ENCODE assay signal across 14 cellular contexts in genomic region chr10:77007836-77008235, GRCh38.
A peak's percentile ranks its signal among the peaks of the same experiment; 100 is the strongest.
DNase-seq lines count a peak whose midpoint lies in the region; ATAC-seq and TF ChIP-seq lines count a peak whose summit lies in the region.
"Had no signal": no experiment of that assay in that cellular context is flagged by ENCODE, and none has a peak within 500 bp of the region (broad histone marks: within the 10 kb centered on the region; RNA-seq: fewer than 3 reads in every experiment).

No MANE protein-coding gene starts in this region.

- H3K4me1 ChIP-seq in hepatocyte (ENCODE audit: insufficient read depth) (no peaks in the 10 kb centered on the region), smooth muscle cell (ENCODE audit: low read depth) (peaks cover 6% of the 10 kb centered on the region)

- H3K9me3 ChIP-seq in hepatocyte (ENCODE audit: low read depth): no peaks in the 10 kb centered on the region
- H3K9me3 ChIP-seq in smooth muscle cell (replicated peaks; ENCODE audit: low read depth): no peaks in the 10 kb centered on the region
- H3K9me3 ChIP-seq: esophagus muscularis mucosa had no signal

- H3K4me2 ChIP-seq in hepatocyte: no peak overlapping the region
- no peak overlapping the region for H3K4me2 ChIP-seq in smooth muscle cell

- H3K9me3 Mint-ChIP-seq in Calu3 (ENCODE audit: low read depth, unreplicated experiment): no peaks in the 10 kb centered on the region
- H3K9me3 Mint-ChIP-seq: immature natural killer cell had no signal

- intact Hi-C loops in Calu3 (cut with micrococcal nuclease; ENCODE audit: unreplicated experiment): loop anchor here (5.0 kb wide), 1 partner anchor 301 kb away; no protein-coding TSS in a partner anchor

- no peaks in the 10 kb centered on the region for H3K4me1 Mint-ChIP-seq in Calu3 (ENCODE audit: low read depth, unreplicated experiment)
- H3K4me1 Mint-ChIP-seq: immature natural killer cell had no signal

- H3F3A ChIP-seq in smooth muscle cell (ENCODE audit: low read depth): no peaks in the 10 kb centered on the region

- CTCF ChIA-PET in Calu3 (lab: Charles Lee): interaction anchor here (1.0 kb wide), 1 partner anchor 1214 kb away, joined by 3 read pairs; no protein-coding TSS in a partner anchor

- BruUV-seq in Calu3 (replicated peaks; lab: Mats Ljungman, UMichigan): no TSS peak

- H3K79me2 ChIP-seq in hepatocyte (no peaks in the 10 kb centered on the region), smooth muscle cell (ENCODE audit: low read depth) (no peaks in the 10 kb centered on the region)

- no peak overlapping the region for H3K9ac ChIP-seq in smooth muscle cell (ENCODE audit: low read depth)

- WGBS in hepatocyte (ENCODE audit: low lambda C conversion rate, missing lambda C conversion rate): 90% methylated on average over 5 of the region's 5 CpGs
- WGBS in smooth muscle cell (ENCODE audit: low lambda C conversion rate): 95% methylated on average over 5 of the region's 5 CpGs

- in situ Hi-C loops in GM13977 (cut with MboI; ENCODE audit: low pct_unique_long_range_greater_than_20kb, low sequenced_read_pairs, unreplicated experiment): no loop called here

- H3K4me3 ChIP-seq in hepatocyte: no peak overlapping the region
- H3K4me3 ChIP-seq in H7 (ENCODE audit: insufficient read depth, low read depth, low read length): no peak overlapping the region
- no peak overlapping the region for H3K4me3 ChIP-seq in smooth muscle cell
- H3K4me3 ChIP-seq: esophagus muscularis mucosa, skin epidermis had no signal

- H4K20me1 ChIP-seq in hepatocyte (ENCODE audit: insufficient read depth, poor library complexity, severe bottlenecking) (no peaks in the 10 kb centered on the region), smooth muscle cell (ENCODE audit: low read depth) (no peaks in the 10 kb centered on the region)

- H3K27me3 ChIP-seq in hepatocyte (no peaks in the 10 kb centered on the region), H7 (ENCODE audit: control insufficient read depth, insufficient read depth, low read length) (no peaks in the 10 kb centered on the region), smooth muscle cell (ENCODE audit: low read depth) (no peaks in the 10 kb centered on the region)
- H3K27me3 ChIP-seq: esophagus muscularis mucosa had no signal

- H3K36me3 Mint-ChIP-seq in Calu3 (ENCODE audit: insufficient read depth, unreplicated experiment): no peaks in the 10 kb centered on the region
- H3K36me3 Mint-ChIP-seq: immature natural killer cell, naive B cell had no signal

- ATAC-seq in GM19438 (IDR thresholded peaks at IDR 0.05; ENCODE audit: low read depth, unreplicated experiment) (peak; percentile 83), HG02884 (IDR thresholded peaks at IDR 0.05; ENCODE audit: unreplicated experiment) (peak; percentile 59), HG03558 (IDR thresholded peaks at IDR 0.05; ENCODE audit: extremely low read depth, unreplicated experiment) (peak; percentile 77)

- no peak overlapping the region for H3K27ac Mint-ChIP-seq in Calu3 (ENCODE audit: unreplicated experiment)
- H3K27ac Mint-ChIP-seq: immature natural killer cell had no signal

- DNase-seq in GM13977 (ENCODE audit: low spot score): peak; percentile 29
- DNase-seq in Calu3: no peak
- no peak for DNase-seq in hepatocyte (ENCODE audit: low spot score)
- no peak for DNase-seq in H7
- no peak for DNase-seq in smooth muscle cell (lab: John Stamatoyannopoulos, UW; ENCODE audit: unreplicated experiment)
- DNase-seq: activated CD4-positive, alpha-beta T cell treated with anti-CD3 and anti-CD28 coated beads for 1 hour; activated gamma-delta T cell; immature natural killer cell; naive B cell had no signal

- H3K9me2 ChIP-seq in hepatocyte (replicated peaks; ENCODE audit: insufficient read depth): no peaks in the 10 kb centered on the region

- peaks cover 25% of the 10 kb centered on the region for H3K27me3 Mint-ChIP-seq in Calu3 (ENCODE audit: unreplicated experiment)

- no peak for TF ChIP-seq CTCF in GM13977 (IDR thresholded peaks at IDR 0.05; ENCODE audit: extremely low read depth, insufficient read depth, missing control alignments)
- TF ChIP-seq CTCF in Calu3 (IDR thresholded peaks at IDR 0.05; ENCODE audit: unreplicated experiment): no peak
- no peak for TF ChIP-seq CTCF in hepatocyte (IDR thresholded peaks at IDR 0.05; ENCODE audit: poor library complexity)
- TF ChIP-seq CTCF in smooth muscle cell (IDR thresholded peaks at IDR 0.05; ENCODE audit: borderline replicate concordance, insufficient read depth, poor library complexity, severe bottlenecking): no peak

- no peak overlapping the region for H3K4me3 Mint-ChIP-seq in Calu3 (ENCODE audit: low read depth, unreplicated experiment)
- H3K4me3 Mint-ChIP-seq: immature natural killer cell, naive B cell had no signal

- H3K36me3 ChIP-seq in hepatocyte (replicated peaks; ENCODE audit: insufficient read depth, low read depth): no peaks in the 10 kb centered on the region
- no peaks in the 10 kb centered on the region for H3K36me3 ChIP-seq in H7 (replicated peaks; ENCODE audit: control insufficient read depth, insufficient read depth, low read length)
- no peaks in the 10 kb centered on the region for H3K36me3 ChIP-seq in smooth muscle cell (ENCODE audit: low read depth)

- H2AFZ ChIP-seq in hepatocyte (no peak overlapping the region), smooth muscle cell (ENCODE audit: low read depth) (no peak overlapping the region)

- H3K27ac ChIP-seq in hepatocyte (no peak overlapping the region), smooth muscle cell (ENCODE audit: low read depth) (no peak overlapping the region)
- H3K27ac ChIP-seq: esophagus muscularis mucosa had no signal
